ENCODE assay signal across 29 cellular contexts in the genomic region with DNA sequence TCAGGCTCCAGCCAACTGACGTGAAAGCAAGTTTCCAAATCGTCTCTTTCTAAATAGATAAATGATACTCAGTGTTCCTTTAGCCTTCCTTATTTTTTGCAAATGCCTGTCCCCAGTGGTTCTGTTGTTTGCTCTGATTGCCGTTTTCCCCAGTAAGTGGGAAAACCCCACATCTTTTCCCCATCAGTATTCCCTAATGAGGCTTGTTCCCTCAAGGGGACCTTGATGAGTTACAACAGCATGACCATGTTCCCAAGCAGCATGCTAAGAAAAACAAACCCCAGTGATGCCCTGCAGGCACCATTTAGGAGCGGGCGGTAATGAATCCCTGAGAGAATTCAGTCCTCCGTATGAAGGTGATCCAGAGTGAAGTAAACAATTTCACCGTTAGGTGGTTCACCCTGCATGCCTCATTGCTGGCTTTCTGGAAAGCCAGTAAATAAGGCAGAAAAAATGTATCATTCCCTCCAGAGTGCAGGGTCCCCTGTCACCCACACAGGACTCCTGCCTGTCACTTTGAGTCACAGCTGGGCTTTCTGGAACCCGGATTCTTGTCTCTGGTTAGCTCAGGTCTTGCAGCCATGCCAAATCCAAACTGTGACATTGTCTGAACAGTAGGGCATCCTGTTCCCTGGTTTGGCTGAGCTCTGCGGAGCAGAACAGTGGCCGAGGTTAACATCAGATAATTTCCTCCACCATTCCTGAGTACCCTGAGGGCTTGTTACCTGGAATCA.
A peak's percentile ranks its signal among the peaks of the same experiment; 100 is the strongest.
DNase-seq lines count a peak whose midpoint lies in the region; ATAC-seq and TF ChIP-seq lines count a peak whose summit lies in the region.
"Had no signal": no experiment of that assay in that cellular context is flagged by ENCODE, and none has a peak within 500 bp of the region (broad histone marks: within the 10 kb centered on the region; RNA-seq: fewer than 3 reads in every experiment).

No MANE protein-coding gene starts in this region.

- H3K4me3 ChIP-seq in mucosa of descending colon: no peak overlapping the region
- H3K4me3 ChIP-seq: HAP-1, heart left ventricle, lung, SJCRH30, smooth muscle cell, tibial artery had no signal

- H3K4me3 Mint-ChIP-seq in activated CD8-positive, alpha-beta T cell treated with anti-CD3 and anti-CD28 coated beads for 36 hours: no peak overlapping the region
- H3K4me3 Mint-ChIP-seq in activated CD8-positive, alpha-beta T cell treated with anti-CD3 and anti-CD28 coated beads, Interleukin-2, amount 10 ng/mL, durations not matched to agents 7 days and 5 days: no peak overlapping the region
- H3K4me3 Mint-ChIP-seq in activated T-helper 17 cell treated with anti-CD3 and anti-CD28 coated beads, Interleukin-2, amount 50 U/mL, for 72 hours: no peak overlapping the region
- H3K4me3 Mint-ChIP-seq: activated naive CD4-positive, alpha-beta T cell treated with anti-CD3 and anti-CD28 coated beads, Interleukin-2, amount 50 U/mL, for 24 hours; CD8-positive, alpha-beta memory T cell; effector memory CD8-positive, alpha-beta T cell; nephron progenitor cell had no signal

- no peaks in the 10 kb centered on the region for H3K36me3 Mint-ChIP-seq in activated CD8-positive, alpha-beta T cell treated with anti-CD3 and anti-CD28 coated beads for 36 hours (ENCODE audit: low read depth)
- no peaks in the 10 kb centered on the region for H3K36me3 Mint-ChIP-seq in activated CD8-positive, alpha-beta T cell treated with anti-CD3 and anti-CD28 coated beads, Interleukin-2, amount 10 ng/mL, durations not matched to agents 7 days and 5 days (ENCODE audit: low read depth)
- no peaks in the 10 kb centered on the region for H3K36me3 Mint-ChIP-seq in activated T-helper 17 cell treated with anti-CD3 and anti-CD28 coated beads, Interleukin-2, amount 50 U/mL, for 72 hours (ENCODE audit: low read depth)
- H3K36me3 Mint-ChIP-seq: activated naive CD4-positive, alpha-beta T cell treated with anti-CD3 and anti-CD28 coated beads, Interleukin-2, amount 50 U/mL, for 24 hours had no signal

- H3K27ac Mint-ChIP-seq in activated CD8-positive, alpha-beta T cell treated with anti-CD3 and anti-CD28 coated beads for 36 hours: no peak overlapping the region
- H3K27ac Mint-ChIP-seq in activated CD8-positive, alpha-beta T cell treated with anti-CD3 and anti-CD28 coated beads, Interleukin-2, amount 10 ng/mL, durations not matched to agents 7 days and 5 days: no peak overlapping the region
- H3K27ac Mint-ChIP-seq in activated T-helper 17 cell treated with anti-CD3 and anti-CD28 coated beads, Interleukin-2, amount 50 U/mL, for 72 hours: peak overlapping the region; percentile 49
- H3K27ac Mint-ChIP-seq: activated naive CD4-positive, alpha-beta T cell treated with anti-CD3 and anti-CD28 coated beads, Interleukin-2, amount 50 U/mL, for 24 hours; CD8-positive, alpha-beta memory T cell; effector memory CD8-positive, alpha-beta T cell; nephron progenitor cell had no signal

- peaks cover 4% of the 10 kb centered on the region for H3K27me3 Mint-ChIP-seq in activated CD8-positive, alpha-beta T cell treated with anti-CD3 and anti-CD28 coated beads for 36 hours
- no peaks in the 10 kb centered on the region for H3K27me3 Mint-ChIP-seq in activated CD8-positive, alpha-beta T cell treated with anti-CD3 and anti-CD28 coated beads, Interleukin-2, amount 10 ng/mL, durations not matched to agents 7 days and 5 days (ENCODE audit: low read depth)
- H3K27me3 Mint-ChIP-seq in activated T-helper 17 cell treated with anti-CD3 and anti-CD28 coated beads, Interleukin-2, amount 50 U/mL, for 72 hours: peaks cover 28% of the 10 kb centered on the region

- POLR2A ChIA-PET in activated CD8-positive, alpha-beta T cell treated with anti-CD3 and anti-CD28 coated beads for 36 hours (lab: Charles Lee): no interaction called here
- POLR2A ChIA-PET in activated CD8-positive, alpha-beta T cell treated with anti-CD3 and anti-CD28 coated beads, Interleukin-2, amount 10 ng/mL, durations not matched to agents 7 days and 5 days (lab: Charles Lee): no interaction called here

- H3K36me3 ChIP-seq in mucosa of descending colon (ENCODE audit: low read depth): no peaks in the 10 kb centered on the region
- H3K36me3 ChIP-seq: HAP-1, heart left ventricle, SJCRH30, tibial artery had no signal

- CTCF ChIA-PET in activated CD8-positive, alpha-beta T cell treated with anti-CD3 and anti-CD28 coated beads for 36 hours (lab: Charles Lee): interaction anchor here (1.4 kb wide), 1 partner anchor 132 kb away, joined by 3 read pairs; no protein-coding TSS in a partner anchor
- CTCF ChIA-PET in activated CD8-positive, alpha-beta T cell treated with anti-CD3 and anti-CD28 coated beads, Interleukin-2, amount 10 ng/mL, durations not matched to agents 7 days and 5 days (lab: Charles Lee): no interaction called here

- peak; percentile 4 for DNase-seq in activated CD8-positive, alpha-beta T cell treated with anti-CD3 and anti-CD28 coated beads for 36 hours
- no peak for DNase-seq in activated CD8-positive, alpha-beta T cell treated with anti-CD3 and anti-CD28 coated beads, Interleukin-2, amount 10 ng/mL, durations not matched to agents 7 days and 5 days
- DNase-seq in ELF-1 (ENCODE audit: low read depth, low spot score): peak; percentile 30
- DNase-seq in stimulated activated naive CD8-positive, alpha-beta T cell treated with anti-CD3 and anti-CD28 coated beads, Interleukin-15, Interleukin-2, amounts not matched to agents 100 U/mL and 50 U/mL, for 24 hours: peak; percentile 7
- no peak for DNase-seq in NCI-H1436 (lab: John Stamatoyannopoulos, UW)
- DNase-seq in mucosa of descending colon: no peak
- DNase-seq in DMS 273 (lab: John Stamatoyannopoulos, UW; ENCODE audit: unreplicated experiment): no peak
- DNase-seq: activated CD4-positive, CD25-positive, alpha-beta regulatory T cell; aorta; CD8-positive, alpha-beta memory T cell; cortex of kidney; effector memory CD8-positive, alpha-beta T cell; erythroblast; heart left ventricle; kidney; NCI-H1105; NCI-H2081; NCI-H226; nephron progenitor cell; retina; SJCRH30; stimulated activated CD4-positive, alpha-beta T cell treated with anti-CD3 and anti-CD28 coated beads, Interleukin-4, amount 100 ng/mL, for 1 hour; stimulated activated naive CD4-positive, alpha-beta T cell; tibial artery had no signal

- peak; percentile 37 for ATAC-seq in activated CD8-positive, alpha-beta T cell treated with anti-CD3 and anti-CD28 coated beads for 36 hours
- no peak for ATAC-seq in activated CD8-positive, alpha-beta T cell treated with anti-CD3 and anti-CD28 coated beads, Interleukin-2, amount 10 ng/mL, durations not matched to agents 7 days and 5 days
- ATAC-seq in activated T-helper 17 cell treated with anti-CD3 and anti-CD28 coated beads, Interleukin-2, amount 50 U/mL, for 72 hours (replicated peaks): peak; percentile 68
- peak; percentile 56 for ATAC-seq in stimulated activated naive CD8-positive, alpha-beta T cell treated with anti-CD3 and anti-CD28 coated beads, Interleukin-15, Interleukin-2, amounts not matched to agents 100 U/mL and 50 U/mL, for 24 hours
- no peak for ATAC-seq in mucosa of descending colon
- ATAC-seq: effector memory CD8-positive, alpha-beta T cell had no signal

- peaks cover 15% of the 10 kb centered on the region for H3K9me3 ChIP-seq in mucosa of descending colon
- H3K9me3 ChIP-seq: HAP-1, SJCRH30 had no signal

- peaks cover 4% of the 10 kb centered on the region for H3K9me3 Mint-ChIP-seq in activated CD8-positive, alpha-beta T cell treated with anti-CD3 and anti-CD28 coated beads for 36 hours
- H3K9me3 Mint-ChIP-seq in activated CD8-positive, alpha-beta T cell treated with anti-CD3 and anti-CD28 coated beads, Interleukin-2, amount 10 ng/mL, durations not matched to agents 7 days and 5 days (ENCODE audit: insufficient read depth): no peaks in the 10 kb centered on the region
- peaks cover 3% of the 10 kb centered on the region for H3K9me3 Mint-ChIP-seq in activated T-helper 17 cell treated with anti-CD3 and anti-CD28 coated beads, Interleukin-2, amount 50 U/mL, for 72 hours
- H3K9me3 Mint-ChIP-seq: activated naive CD4-positive, alpha-beta T cell treated with anti-CD3 and anti-CD28 coated beads, Interleukin-2, amount 50 U/mL, for 24 hours had no signal

- TF ChIP-seq CTCF in activated CD8-positive, alpha-beta T cell treated with anti-CD3 and anti-CD28 coated beads for 36 hours (IDR thresholded peaks at IDR 0.05): no peak
- TF ChIP-seq CTCF in mucosa of descending colon (IDR thresholded peaks at IDR 0.05): no peak

- intact Hi-C loops in activated CD8-positive, alpha-beta T cell treated with anti-CD3 and anti-CD28 coated beads for 36 hours (cut with micrococcal nuclease): no loop called here
- intact Hi-C loops in mucosa of descending colon (cut with DNase I, micrococcal nuclease): no loop called here

- H3K4me1 Mint-ChIP-seq in activated CD8-positive, alpha-beta T cell treated with anti-CD3 and anti-CD28 coated beads for 36 hours (ENCODE audit: low read depth): no peaks in the 10 kb centered on the region
- no peaks in the 10 kb centered on the region for H3K4me1 Mint-ChIP-seq in activated CD8-positive, alpha-beta T cell treated with anti-CD3 and anti-CD28 coated beads, Interleukin-2, amount 10 ng/mL, durations not matched to agents 7 days and 5 days (ENCODE audit: low read depth)
- no peaks in the 10 kb centered on the region for H3K4me1 Mint-ChIP-seq in activated T-helper 17 cell treated with anti-CD3 and anti-CD28 coated beads, Interleukin-2, amount 50 U/mL, for 72 hours
- H3K4me1 Mint-ChIP-seq: activated naive CD4-positive, alpha-beta T cell treated with anti-CD3 and anti-CD28 coated beads, Interleukin-2, amount 50 U/mL, for 24 hours; CD8-positive, alpha-beta memory T cell had no signal

- H3K4me1 ChIP-seq in mucosa of descending colon (ENCODE audit: low read depth): no peaks in the 10 kb centered on the region
- H3K4me1 ChIP-seq: HAP-1, SJCRH30 had no signal

Comparison
In these comparisons a context has a peak if more than half of its experiments do, and no peak if none do; other contexts are left out.
1. ATAC-seq: peak in activated CD8-positive, alpha-beta T cell treated with anti-CD3 and anti-CD28 coated beads for 36 hours (single experiment), activated T-helper 17 cell treated with anti-CD3 and anti-CD28 coated beads, Interleukin-2, amount 50 U/mL, for 72 hours (single experiment) and stimulated activated naive CD8-positive, alpha-beta T cell treated with anti-CD3 and anti-CD28 coated beads, Interleukin-15, Interleukin-2, amounts not matched to agents 100 U/mL and 50 U/mL, for 24 hours (single experiment); none in activated CD8-positive, alpha-beta T cell treated with anti-CD3 and anti-CD28 coated beads, Interleukin-2, amount 10 ng/mL, durations not matched to agents 7 days and 5 days (single experiment) and mucosa of descending colon (single experiment).
2. DNase-seq: peak in activated CD8-positive, alpha-beta T cell treated with anti-CD3 and anti-CD28 coated beads for 36 hours (single experiment), ELF-1 (single experiment) and stimulated activated naive CD8-positive, alpha-beta T cell treated with anti-CD3 and anti-CD28 coated beads, Interleukin-15, Interleukin-2, amounts not matched to agents 100 U/mL and 50 U/mL, for 24 hours (single experiment); none in activated CD8-positive, alpha-beta T cell treated with anti-CD3 and anti-CD28 coated beads, Interleukin-2, amount 10 ng/mL, durations not matched to agents 7 days and 5 days (single experiment), NCI-H1436 (single experiment), mucosa of descending colon (0 of 3) and DMS 273 (single experiment).